Comparison of ENCODE assay signal across 18 cellular contexts in genomic region chr13:98965325-98965724, GRCh38.
"Had no signal": no experiment of that assay in that cellular context is flagged by ENCODE, and none has a peak within 500 bp of the region (broad histone marks: within the 10 kb centered on the region; RNA-seq: fewer than 3 reads in every experiment).

No MANE protein-coding gene starts in this region.

- H3K36me3 ChIP-seq: lower lobe of right lung, right lobe of liver, stomach, thoracic aorta had no signal

- H3K4me3 Mint-ChIP-seq: activated naive CD8-positive, alpha-beta T cell treated with anti-CD3 and anti-CD28 coated beads, Interleukin-2, amount 10 ng/mL, durations not matched to agents 7 days and 5 days; activated T-helper 1 cell treated with anti-CD3 and anti-CD28 coated beads, Interleukin-12 subunit alpha, Interleukin-12 subunit beta, Interleukin-2, Interleukin-4 antibody, amounts not matched to agents 30 ng/mL and 10 ng/mL and 1 ng/mL, durations not matched to agents 14 hours and 24 hours and 36 hours; brain; central memory CD8-positive, alpha-beta T cell; neural crest cell had no signal

- H3K27me3 Mint-ChIP-seq: activated naive CD8-positive, alpha-beta T cell treated with anti-CD3 and anti-CD28 coated beads, Interleukin-2, amount 10 ng/mL, durations not matched to agents 7 days and 5 days; brain; central memory CD8-positive, alpha-beta T cell had no signal

- H3K36me3 Mint-ChIP-seq: brain had no signal

- H3K27ac Mint-ChIP-seq: activated naive CD8-positive, alpha-beta T cell treated with anti-CD3 and anti-CD28 coated beads, Interleukin-2, amount 10 ng/mL, durations not matched to agents 7 days and 5 days; activated T-helper 1 cell treated with anti-CD3 and anti-CD28 coated beads, Interleukin-12 subunit alpha, Interleukin-12 subunit beta, Interleukin-2, Interleukin-4 antibody, amounts not matched to agents 30 ng/mL and 10 ng/mL and 1 ng/mL, durations not matched to agents 14 hours and 24 hours and 36 hours; brain had no signal

- DNase-seq: activated CD4-positive, alpha-beta T cell treated with anti-CD3 and anti-CD28 coated beads, Interleukin-2, amount 50 U/mL, for 1 hour; activated CD8-positive, alpha-beta memory T cell treated with anti-CD3 and anti-CD28 coated beads for 24 hours; activated naive CD4-positive, alpha-beta T cell; activated naive CD8-positive, alpha-beta T cell treated with anti-CD3 and anti-CD28 coated beads, Interleukin-2, amount 10 ng/mL, durations not matched to agents 7 days and 5 days; effector memory CD4-positive, alpha-beta T cell; foreskin fibroblast; kidney glomerular epithelial cell; lower lobe of right lung; psoas muscle; right lobe of liver; stomach; T1000 had no signal

- H3K9me3 Mint-ChIP-seq: activated T-helper 1 cell treated with anti-CD3 and anti-CD28 coated beads, Interleukin-12 subunit alpha, Interleukin-12 subunit beta, Interleukin-2, Interleukin-4 antibody, amounts not matched to agents 30 ng/mL and 10 ng/mL and 1 ng/mL, durations not matched to agents 14 hours and 24 hours and 36 hours; brain; central memory CD8-positive, alpha-beta T cell had no signal

- H3K4me3 ChIP-seq: coronary artery, lower lobe of right lung, psoas muscle, right lobe of liver, stomach, thoracic aorta had no signal

- H3K4me1 Mint-ChIP-seq: neural crest cell had no signal

- H3K27ac ChIP-seq: coronary artery, lower lobe of right lung, psoas muscle, right lobe of liver, stomach, thoracic aorta had no signal

- H3K27me3 ChIP-seq: right lobe of liver, stomach had no signal
